In the genomic region with DNA sequence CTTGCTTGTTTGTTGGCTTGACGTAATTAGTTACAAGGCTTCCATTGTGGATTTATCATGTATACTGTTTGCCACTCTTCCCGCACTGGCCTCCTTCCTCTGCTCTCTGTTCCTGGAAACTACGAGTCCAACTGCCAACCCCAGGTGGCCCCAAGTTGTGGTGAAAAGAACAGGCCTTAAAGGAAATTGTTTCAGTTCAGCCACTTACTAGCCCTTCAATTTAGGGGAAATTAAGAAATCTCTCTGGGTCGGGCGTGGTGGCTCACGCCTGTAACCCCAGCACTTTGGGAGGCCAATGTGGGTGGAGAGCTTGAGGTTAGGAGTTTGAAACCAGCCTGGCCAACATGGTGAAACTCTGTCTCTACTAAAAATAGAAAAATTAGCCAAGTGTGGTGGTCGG, we compare ENCODE assay signal across 24 cellular contexts. TPM values are rescaled to one million over a fixed set of nuclear protein-coding genes. Genes with fewer than 3 reads are reported as not detected.
A peak's percentile ranks its signal among the peaks of the same experiment; 100 is the strongest.
DNase-seq lines count a peak whose midpoint lies in the region; ATAC-seq and TF ChIP-seq lines count a peak whose summit lies in the region.
"Had no signal": no experiment of that assay in that cellular context is flagged by ENCODE, and none has a peak within 500 bp of the region (broad histone marks: within the 10 kb centered on the region; RNA-seq: fewer than 3 reads in every experiment).

No MANE protein-coding gene starts in this region.

- no TSS peak for BruUV-seq in MCF 10A (replicated peaks; lab: Mats Ljungman, UMichigan)

- CTCF ChIA-PET in MCF 10A (lab: Yijun Ruan, JAX), result no interaction called here

- H3K27me3 Mint-ChIP-seq in MCF 10A (ENCODE audit: insufficient read depth, unreplicated experiment), result no peaks in the 10 kb centered on the region

- H3K4me1 Mint-ChIP-seq in MCF 10A (ENCODE audit: insufficient read depth, unreplicated experiment), result no peaks in the 10 kb centered on the region

- H4K20me1 ChIP-seq in BLaER1 treated with 17β-estradiol and CSF1 and Interleukin-3, amounts not matched to agents 10 nM and 100 nM, result peaks cover 0 to 41% (median 0%) of the 10 kb centered on the region in 11 experiments; a peak in 2 of 22 replicates

- no peaks in the 10 kb centered on the region for H3K27me3 ChIP-seq in BLaER1 treated with 17β-estradiol and CSF1 and Interleukin-3, amounts not matched to agents 10 nM and 100 nM
- H3K27me3 ChIP-seq in muscle layer of duodenum (ENCODE audit: low read depth, low read length), result no peaks in the 10 kb centered on the region
- H3K27me3 ChIP-seq: foreskin keratinocyte, hepatocyte, pancreas, tibial nerve had no signal

- no peaks in the 10 kb centered on the region for H3K36me3 Mint-ChIP-seq in MCF 10A (ENCODE audit: insufficient read depth, unreplicated experiment)
- H3K36me3 Mint-ChIP-seq: CD8-positive, alpha-beta T cell had no signal

- H3K4me1 ChIP-seq in BLaER1 treated with 17β-estradiol and CSF1 and Interleukin-3, amounts not matched to agents 10 nM and 100 nM, result peaks cover 7 to 89% (median 11%) of the 10 kb centered on the region in 10 experiments; a peak in 18 of 20 replicates
- no peaks in the 10 kb centered on the region for H3K4me1 ChIP-seq in muscle layer of duodenum (ENCODE audit: control insufficient read depth in 1 of 2, insufficient read depth in 2 of 2, low read length in 2 of 2)
- H3K4me1 ChIP-seq: foreskin keratinocyte, pancreas, tibial nerve had no signal

- no peak for TF ChIP-seq CTCF in MCF 10A (IDR thresholded peaks at IDR 0.05; ENCODE audit: unreplicated experiment)

- POLR2A ChIA-PET in MCF 10A (lab: Yijun Ruan, JAX), result no interaction called here

- H3K4me2 ChIP-seq in BLaER1 treated with 17β-estradiol and CSF1 and Interleukin-3, amounts not matched to agents 10 nM and 100 nM, result peak overlapping the region in 10 of 11 experiments; percentile 7 to 73 (median 38); a peak in 15 of 22 replicates
- H3K4me2 ChIP-seq: hepatocyte had no signal

- H3K4me3 Mint-ChIP-seq in MCF 10A (ENCODE audit: unreplicated experiment), result no peak overlapping the region
- H3K4me3 Mint-ChIP-seq: CD8-positive, alpha-beta T cell; H9 had no signal

- intact Hi-C loops in MCF 10A (cut with micrococcal nuclease), result no loop called here

- DNase-seq in KBM-7 (peak; percentile 84), SKM-1 treated with dmso at 0.1 percent for 144 hours (lab: John Stamatoyannopoulos, UW; ENCODE audit: unreplicated experiment) (peak; percentile 97), MCF 10A (ENCODE audit: unreplicated experiment) (no peak), iPS-NIHi7 (ENCODE audit: extremely low spot score) (no peak), DMS79 treated with DMSO at 0.1 percent for 48 hours (lab: John Stamatoyannopoulos, UW) (no peak)
- DNase-seq: activated CD4-positive, alpha-beta T cell treated with anti-CD3 and anti-CD28 coated beads, Interleukin-2, amount 50 U/mL, for 48 hours; anterior cingulate cortex; CD8-positive, alpha-beta T cell; central memory CD4-positive, alpha-beta T cell; DMS53; foreskin keratinocyte; H9; NCI-H146; NCI-H524 treated with DMSO at 0.1 percent for 48 hours; pancreas; SHP77 treated with DMSO at 0.1 percent for 48 hours; stimulated activated naive CD4-positive, alpha-beta T cell treated with Interleukin-2 at 50 U/mL for 16 hours; WERI-Rb-1 had no signal

- no peaks in the 10 kb centered on the region for H3K9me3 Mint-ChIP-seq in MCF 10A (ENCODE audit: unreplicated experiment)
- H3K9me3 Mint-ChIP-seq: CD8-positive, alpha-beta T cell; H9 had no signal

- no peak overlapping the region; a peak in 1 of 20 replicates for H3K4me3 ChIP-seq in BLaER1 treated with 17β-estradiol and CSF1 and Interleukin-3, amounts not matched to agents 10 nM and 100 nM
- no peak overlapping the region for H3K4me3 ChIP-seq in muscle layer of duodenum (ENCODE audit: low read depth in 1 of 2, low read length in 2 of 2)
- H3K4me3 ChIP-seq: hepatocyte, pancreas, tibial nerve had no signal

- H3K9me3 ChIP-seq in BLaER1 treated with 17β-estradiol and CSF1 and Interleukin-3, amounts not matched to agents 10 nM and 100 nM (replicated peaks in 1 of 11), result peaks cover 0 to 43% (median 20%) of the 10 kb centered on the region in 11 experiments; a peak in 15 of 22 replicates
- no peaks in the 10 kb centered on the region for H3K9me3 ChIP-seq in muscle layer of duodenum (ENCODE audit: control insufficient read depth in 1 of 2, low read length in 2 of 2)
- H3K9me3 ChIP-seq: pancreas, tibial nerve had no signal

- no peak overlapping the region for H3K27ac Mint-ChIP-seq in MCF 10A (ENCODE audit: low read depth, unreplicated experiment)
- H3K27ac Mint-ChIP-seq: CD8-positive, alpha-beta T cell had no signal

- peak overlapping the region in 7 of 11 experiments; percentile 1 to 37 (median 15); a peak in 8 of 22 replicates for H3K9ac ChIP-seq in BLaER1 treated with 17β-estradiol and CSF1 and Interleukin-3, amounts not matched to agents 10 nM and 100 nM

- H3K36me3 ChIP-seq in BLaER1 treated with 17β-estradiol and CSF1 and Interleukin-3, amounts not matched to agents 10 nM and 100 nM, result peaks cover 0 to 65% (median 0%) of the 10 kb centered on the region in 11 experiments; a peak in 6 of 22 replicates
- H3K36me3 ChIP-seq in muscle layer of duodenum (ENCODE audit: control insufficient read depth in 1 of 2, insufficient read depth in 2 of 2, low read length in 2 of 2), result no peaks in the 10 kb centered on the region
- H3K36me3 ChIP-seq: pancreas, tibial nerve, WERI-Rb-1 had no signal

- ATAC-seq in GM19324 (IDR thresholded peaks at IDR 0.05; ENCODE audit: low FRiP score, unreplicated experiment), result no peak
- ATAC-seq: CD8-positive, alpha-beta T cell; foreskin keratinocyte had no signal

- peak overlapping the region; percentile 54 to 75 (median 65) for H3K27ac ChIP-seq in BLaER1 treated with 17β-estradiol and CSF1 and Interleukin-3, amounts not matched to agents 10 nM and 100 nM
- H3K27ac ChIP-seq in muscle layer of duodenum (ENCODE audit: low read length), result peak overlapping the region; percentile 64
- H3K27ac ChIP-seq: foreskin keratinocyte, hepatocyte, tibial nerve, WERI-Rb-1 had no signal

- in situ Hi-C loops in KBM-7 (cut with MboI; ENCODE audit: low pct_unique_long_range_greater_than_20kb, low sequenced_read_pairs), result no loop called here

RNA-seq across cellular contexts. Expression of gene RBM47, which starts 28.0 kb away (rescaled TPM):
- 1.8 and 2.0 TPM in 2 replicates for total RNA-seq in MCF 10A (2022)
- total RNA-seq: CD8-positive, alpha-beta T cell; myocyte had no signal

Comparison
In these comparisons a context has a peak if more than half of its experiments do, and no peak if none do; other contexts are left out.
1. DNase-seq: peak in KBM-7 (single experiment) and SKM-1 treated with dmso at 0.1 percent for 144 hours (single experiment); none in MCF 10A (single experiment), iPS-NIHi7 (single experiment) and DMS79 treated with DMSO at 0.1 percent for 48 hours (single experiment).